In genomic region chr15:47688573-47689086, GRCh38 we compare ENCODE assay signal across 18 cellular contexts. TPM values are rescaled to one million over a fixed set of nuclear protein-coding genes. Genes with fewer than 3 reads are reported as not detected.
DNase-seq lines count a peak whose midpoint lies in the region; ATAC-seq and TF ChIP-seq lines count a peak whose summit lies in the region.
"Had no signal": no experiment of that assay in that cellular context is flagged by ENCODE, and none has a peak within 500 bp of the region (broad histone marks: within the 10 kb centered on the region; RNA-seq: fewer than 3 reads in every experiment).

No MANE protein-coding gene starts in this region.

- intact Hi-C loops in spleen (cut with DNase I; ENCODE audit: low total_unique reads), result no loop called here
- intact Hi-C loops in esophagus muscularis mucosa (cut with DNase I), result no loop called here

- H3K9me3 ChIP-seq in GM23248 (ENCODE audit: low read depth) (no peaks in the 10 kb centered on the region), SJSA1 (replicated peaks) (peaks cover 5% of the 10 kb centered on the region; the same call in 1 of the 2 replicates), spleen (no peaks in the 10 kb centered on the region), esophagus muscularis mucosa (no peaks in the 10 kb centered on the region)

- H3K9me2 ChIP-seq in GM23248 (ENCODE audit: insufficient read depth), result no peaks in the 10 kb centered on the region

- H3K9ac ChIP-seq in GM23248, result no peak overlapping the region

- no peak for TF ChIP-seq EP300 in esophagus muscularis mucosa (IDR thresholded peaks at IDR 0.05)

- TF ChIP-seq CTCF in spleen (IDR thresholded peaks at IDR 0.05 in 8 of 11, conservative IDR thresholded peaks at IDR 0.05 in 3 of 11) (no peak), esophagus muscularis mucosa (IDR thresholded peaks at IDR 0.05) (no peak)

- H4K20me1 ChIP-seq in GM23248 (ENCODE audit: insufficient read depth), result no peaks in the 10 kb centered on the region

- H3K4me3 ChIP-seq in ACC112 (ENCODE audit: low read depth, low read length) (no peak overlapping the region; the same call in 1 of the 2 replicates), GM23248 (peak overlapping the region; percentile 20; the same call in 1 of the 2 replicates), SJSA1 (no peak overlapping the region), spleen (no peak overlapping the region), esophagus muscularis mucosa (no peak overlapping the region)
- H3K4me3 ChIP-seq: GM23338, smooth muscle cell had no signal

- in situ Hi-C loops in GM23248 (cut with MboI) (no loop called here), G401 (cut with HindIII; ENCODE audit: low sequenced_read_pairs) (no loop called here)

- no peaks in the 10 kb centered on the region for H3K27me3 ChIP-seq in ACC112 (ENCODE audit: insufficient read depth, low read length)
- no peaks in the 10 kb centered on the region for H3K27me3 ChIP-seq in GM23248 (replicated peaks; ENCODE audit: insufficient read depth)
- no peaks in the 10 kb centered on the region for H3K27me3 ChIP-seq in SJSA1 (replicated peaks)
- H3K27me3 ChIP-seq in spleen (replicated peaks in 1 of 7), result no peaks in the 10 kb centered on the region
- H3K27me3 ChIP-seq in esophagus muscularis mucosa, result no peaks in the 10 kb centered on the region

- H3K4me1 ChIP-seq in ACC112 (ENCODE audit: control insufficient read depth, insufficient read depth, low read length, unreplicated experiment) (peaks cover 11% of the 10 kb centered on the region), GM23248 (ENCODE audit: insufficient read depth) (peaks cover 19% of the 10 kb centered on the region), SJSA1 (replicated peaks) (peaks cover 13% of the 10 kb centered on the region), spleen (no peaks in the 10 kb centered on the region), esophagus muscularis mucosa (no peaks in the 10 kb centered on the region)

- WGBS in GM23248 (ENCODE audit: low coverage in 1 of 2, low lambda C conversion rate in 2 of 2, missing lambda C conversion rate in 2 of 2), 2 experiments, result 13 to 15% methylated on average over 4 of the region's 4 CpGs
- 67 to 80% (median 72%) methylated on average over 4 of the region's 4 CpGs for WGBS in spleen, 5 donors
- 50% methylated on average over 4 of the region's 4 CpGs for WGBS in esophagus muscularis mucosa

- H3K4me2 ChIP-seq in GM23248 (ENCODE audit: unreplicated experiment), result peak overlapping the region; percentile 35
- H3K4me2 ChIP-seq: GM23338, smooth muscle cell had no signal

- H3F3A ChIP-seq in GM23248 (ENCODE audit: insufficient read depth), result peaks cover 12% of the 10 kb centered on the region

- ATAC-seq in GM19452 (IDR thresholded peaks at IDR 0.05; ENCODE audit: unreplicated experiment), result no peak
- ATAC-seq: activated T-cell treated with anti-CD3 and anti-CD28 coated beads, Interleukin-2, amount 50 U/mL, for 4 hours; GM23338; stimulated activated memory B cell treated with anti-CD40 and anti-IgM and Interleukin-4, amounts not matched to agents 10 μg/mL and 1 μg/mL and 100 μg/mL, for 72 hours had no signal

- peak overlapping the region; percentile 61 for H3K27ac ChIP-seq in ACC112 (ENCODE audit: low read depth, low read length)
- H3K27ac ChIP-seq in GM23248, result peak overlapping the region; percentile 5; the same call in 1 of the 2 replicates
- H3K27ac ChIP-seq in SJSA1, result peak overlapping the region; percentile 66
- no peak overlapping the region for H3K27ac ChIP-seq in spleen
- H3K27ac ChIP-seq in esophagus muscularis mucosa (replicated peaks in 1 of 4), result no peak overlapping the region

- H3K36me3 ChIP-seq in ACC112 (ENCODE audit: insufficient read depth, low read length) (no peaks in the 10 kb centered on the region), GM23248 (ENCODE audit: low read depth) (no peaks in the 10 kb centered on the region), SJSA1 (no peaks in the 10 kb centered on the region), spleen (no peaks in the 10 kb centered on the region), esophagus muscularis mucosa (no peaks in the 10 kb centered on the region)

- H2AFZ ChIP-seq in ACC112 (ENCODE audit: low read length, unreplicated experiment), result peak overlapping the region; percentile 32
- peak overlapping the region; percentile 41; the same call in 1 of the 2 replicates for H2AFZ ChIP-seq in GM23248

- DNase-seq in GM23248, result peak; percentile 78
- peak in 1 of 2 experiments; percentile 42 for DNase-seq in SJSA1 (ENCODE audit: low read depth in 1 of 2, low spot score in 2 of 2)
- DNase-seq in fibroblast of peridontal ligament (ENCODE audit: extremely low read depth), result peak; percentile 92
- no peak for DNase-seq in spleen
- DNase-seq in esophagus muscularis mucosa (ENCODE audit: extremely low spot score), result no peak
- no peak for DNase-seq in G401 (ENCODE audit: low spot score)
- DNase-seq: ACHN; activated CD4-positive, alpha-beta T cell treated with anti-CD3 and anti-CD28 coated beads, Interleukin-2, amount 10 ng/mL, durations not matched to agents 7 days and 5 days; activated T-cell treated with anti-CD3 and anti-CD28 coated beads, Interleukin-2, amount 50 U/mL, for 4 hours; DMS 273 treated with DMSO at 0.1 percent for 48 hours; MM.1S; NCI-H2029; NCI-H526 treated with DMSO at 0.1 percent for 48 hours had no signal

- H3K79me2 ChIP-seq in ACC112 (ENCODE audit: control insufficient read depth, insufficient read depth, low read length, unreplicated experiment), result no peaks in the 10 kb centered on the region
- H3K79me2 ChIP-seq in GM23248 (ENCODE audit: insufficient read depth), result no peaks in the 10 kb centered on the region

- TF ChIP-seq POLR2A in spleen (IDR thresholded peaks at IDR 0.05) (no peak), esophagus muscularis mucosa (IDR thresholded peaks at IDR 0.05; ENCODE audit: low read depth) (no peak)

RNA-seq across cellular contexts. Expression of gene SEMA6D, which starts 28.7 kb away (rescaled TPM):
- 1.4 TPM in 2 replicates for total RNA-seq in GM23248 (2014; rRNA removed; shearing (Covaris generic))
- polyA plus RNA-seq in GM23248 (2016; fragmentation: Nextera tagmentation; extraction: Ambion mirVana) (0.86 and 1.1 TPM in 2 replicates), spleen (under 1 TPM; 0.52 to 0.85 (median 0.77) TPM)
- total RNA-seq in SJSA1 (2014; rRNA removed; shearing (Covaris generic)), result 2.3 and 3.7 TPM in 2 replicates
- total RNA-seq in spleen (1 to 10 TPM; 1.3 to 6.5 (median 2.6) TPM), esophagus muscularis mucosa (1 to 10 TPM; 2.1 to 5.2 (median 3.8) TPM)
- not detected in 2 replicates for total RNA-seq in G401 (2014; rRNA removed; shearing (Covaris generic))
- total RNA-seq: activated CD4-positive, alpha-beta T cell treated with anti-CD3 and anti-CD28 coated beads, Interleukin-2, amount 10 ng/mL, durations not matched to agents 7 days and 5 days; activated T-cell treated with anti-CD3 and anti-CD28 coated beads, Interleukin-2, amount 50 U/mL, for 4 hours had no signal

Comparison
In these comparisons a context has a peak if more than half of its experiments do, and no peak if none do; other contexts are left out.
1. H3K27ac ChIP-seq: peak in ACC112 (single experiment), GM23248 (single experiment) and SJSA1 (single experiment); none in spleen (0 of 8) and esophagus muscularis mucosa (0 of 4).
2. DNase-seq: peak in GM23248 (single experiment) and fibroblast of peridontal ligament (single experiment); none in spleen (single experiment), esophagus muscularis mucosa (single experiment) and G401 (single experiment).